11 cellular contexts compared by ENCODE assay signal in the genomic region with DNA sequence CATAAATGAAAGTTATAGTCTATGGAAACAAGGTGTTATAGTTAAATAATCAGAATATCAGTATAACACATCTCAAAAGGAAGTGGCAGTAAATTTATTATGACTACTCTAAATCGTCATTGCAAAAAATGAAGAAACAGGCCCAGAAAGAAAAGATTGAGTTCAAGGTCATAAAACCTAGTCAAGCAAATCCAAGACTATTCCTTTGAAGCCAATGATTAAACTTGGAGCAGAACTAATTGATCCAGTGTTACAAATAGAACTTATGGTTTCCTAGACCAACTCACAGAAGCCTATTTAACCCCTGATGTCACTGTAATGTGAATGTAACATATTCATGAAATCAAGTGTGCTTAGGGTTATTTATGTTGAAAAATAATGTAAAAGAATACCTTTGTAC. TPM values are rescaled to one million over a fixed set of nuclear protein-coding genes. Genes with fewer than 3 reads are reported as not detected.
DNase-seq lines count a peak whose midpoint lies in the region; ATAC-seq, FAIRE-seq and TF ChIP-seq lines count a peak whose summit lies in the region.
"Had no signal": no experiment of that assay in that cellular context is flagged by ENCODE, and none has a peak within 500 bp of the region (broad histone marks: within the 10 kb centered on the region; RNA-seq: fewer than 3 reads in every experiment).

No MANE protein-coding gene starts in this region.

- no peaks in the 10 kb centered on the region for H3K9me3 ChIP-seq in OCI-LY1 (ENCODE audit: low read length)
- H3K9me3 ChIP-seq in endodermal cell (ENCODE audit: control insufficient read depth, low read length), result no peaks in the 10 kb centered on the region
- no peaks in the 10 kb centered on the region for H3K9me3 ChIP-seq in pancreas

- H3K4me1 ChIP-seq in OCI-LY1 (ENCODE audit: insufficient read depth, low read length, severe bottlenecking), result peaks cover 27% of the 10 kb centered on the region
- H3K4me1 ChIP-seq in endodermal cell (ENCODE audit: control insufficient read depth, insufficient read depth, low read length), result no peaks in the 10 kb centered on the region
- H3K4me1 ChIP-seq in pancreas, result peaks cover 0 to 13% (median 4%) of the 10 kb centered on the region in 3 donors

- H3K4me3 ChIP-seq in GM06990 (replicated peaks; ENCODE audit: low read depth, low read length) (peak overlapping the region; percentile 88; the same call in 1 of the 2 replicates), OCI-LY1 (ENCODE audit: low read depth, low read length, poor library complexity, severe bottlenecking) (peak overlapping the region; percentile 91), endodermal cell (ENCODE audit: low read length) (peak overlapping the region; percentile 89), pancreas (no peak overlapping the region)

- no peaks in the 10 kb centered on the region for H3K9me2 ChIP-seq in OCI-LY1 (ENCODE audit: low read depth, low read length)

- H3K27me3 ChIP-seq in GM06990 (replicated peaks; ENCODE audit: control insufficient read depth, insufficient read depth, low read length) (no peaks in the 10 kb centered on the region), OCI-LY1 (ENCODE audit: insufficient read depth, low read length) (no peaks in the 10 kb centered on the region), endodermal cell (ENCODE audit: control insufficient read depth, insufficient read depth, low read length, poor library complexity, severe bottlenecking) (no peaks in the 10 kb centered on the region), pancreas (no peaks in the 10 kb centered on the region)

- ATAC-seq in pancreas (no peak), GM21390 (IDR thresholded peaks at IDR 0.05; ENCODE audit: unreplicated experiment) (no peak), HG02763 (IDR thresholded peaks at IDR 0.05; ENCODE audit: unreplicated experiment) (no peak)
- ATAC-seq: left ventricle myocardium superior had no signal

- peaks cover 2% of the 10 kb centered on the region for H3K27me3 Mint-ChIP-seq in endodermal cell (ENCODE audit: insufficient read depth)

- H3K9me3 Mint-ChIP-seq in endodermal cell, result peaks cover 36% of the 10 kb centered on the region

- peaks cover 12% of the 10 kb centered on the region for H3K36me3 Mint-ChIP-seq in endodermal cell (ENCODE audit: low read depth)

- no peak overlapping the region for H2AFZ ChIP-seq in OCI-LY1 (ENCODE audit: low read length)

- TF ChIP-seq CTCF in GM06990 (IDR thresholded peaks at IDR 0.05; ENCODE audit: insufficient read depth, low read length, poor library complexity, severe bottlenecking), result no peak
- TF ChIP-seq CTCF in OCI-LY1 (IDR thresholded peaks at IDR 0.05; ENCODE audit: low read length), result no peak
- TF ChIP-seq CTCF in endodermal cell (conservative IDR thresholded peaks at IDR 0.05), result no peak
- no peak for TF ChIP-seq CTCF in pancreas (IDR thresholded peaks at IDR 0.05)

- DNase-seq in GM06990 (ENCODE audit: extremely low read depth, insufficient read length) (no peak), endodermal cell (no peak), pancreas (no peak), UCSD-AML1 (lab: John Stamatoyannopoulos, UW; ENCODE audit: unreplicated experiment) (no peak)
- DNase-seq: left ventricle myocardium superior, NCI-H345, WERI-Rb-1 had no signal

- no peaks in the 10 kb centered on the region for H4K20me1 ChIP-seq in OCI-LY1 (ENCODE audit: insufficient read depth, low read length)

- WGBS in endodermal cell (ENCODE audit: insufficient coverage in 1 of 2, insufficient read length in 1 of 2), 2 experiments, result 100% methylated on average over 1 of the region's 1 CpG
- WGBS in pancreas, 2 donors, result 0 to 14% methylated on average over 1 of the region's 1 CpG

- H3K79me2 ChIP-seq in OCI-LY1 (ENCODE audit: insufficient read depth, low read length), result peaks cover 14% of the 10 kb centered on the region

- H3K27ac ChIP-seq in OCI-LY1 (ENCODE audit: low read depth, low read length, poor library complexity, severe bottlenecking), result no peak overlapping the region
- no peak overlapping the region for H3K27ac ChIP-seq in endodermal cell (ENCODE audit: low read depth, low read length)
- H3K27ac ChIP-seq in pancreas, result no peak overlapping the region
- H3K27ac ChIP-seq: WERI-Rb-1 had no signal

- peaks cover 13% of the 10 kb centered on the region for H3K4me1 Mint-ChIP-seq in endodermal cell

- FAIRE-seq in pancreas (lab: Jason Lieb, UNC), result peak; percentile 59
- FAIRE-seq: colon had no signal

- H3K9ac ChIP-seq in OCI-LY1 (ENCODE audit: low read length) (peak overlapping the region; percentile 91; the same call in 1 of the 2 replicates), endodermal cell (ENCODE audit: extremely low read depth, low read length, poor library complexity, severe bottlenecking) (no peak overlapping the region)

- no peaks in the 10 kb centered on the region; the same call in 1 of the 2 replicates for H3K36me3 ChIP-seq in GM06990 (ENCODE audit: control insufficient read depth, insufficient read depth, low read length)
- no peaks in the 10 kb centered on the region for H3K36me3 ChIP-seq in OCI-LY1 (ENCODE audit: insufficient read depth, low read length)
- peaks cover 7% of the 10 kb centered on the region for H3K36me3 ChIP-seq in endodermal cell (ENCODE audit: control insufficient read depth, insufficient read depth, low read length)
- no peaks in the 10 kb centered on the region for H3K36me3 ChIP-seq in pancreas
- H3K36me3 ChIP-seq: WERI-Rb-1 had no signal

- intact Hi-C loops in pancreas (cut with DNase I), result no loop called here

- no peaks in the 10 kb centered on the region for H3F3A ChIP-seq in OCI-LY1 (ENCODE audit: insufficient read depth, low read length)

- no peak overlapping the region for H3K27ac Mint-ChIP-seq in endodermal cell

- peak overlapping the region; percentile 71 for H3K4me3 Mint-ChIP-seq in endodermal cell

- H3K4me2 ChIP-seq in OCI-LY1 (ENCODE audit: low read length), result peak overlapping the region; percentile 84

RNA-seq across cellular contexts. Expression of a gene that starts 1.9 kb away (rescaled TPM):
- 10 to 100 TPM; 18.5 to 22.0 TPM for total RNA-seq in endodermal cell
- 14.9 TPM for polyA plus RNA-seq in endodermal cell (2013, experiment 1 of 2)
- polyA plus RNA-seq in endodermal cell (2013, experiment 2 of 2), result 15.2 TPM
- total RNA-seq in pancreas, result 10 to 100 TPM in 4 of 6 donors, 1 to 10 TPM in 2; 7.7 to 14.4 (median 11.3) TPM
- polyA plus RNA-seq in pancreas, result 1 to 10 TPM; 6.8 to 9.9 TPM

RNA-seq across cellular contexts. Expression of a gene that starts 11.3 kb away (rescaled TPM):
- total RNA-seq in endodermal cell (1 to 10 TPM; 2.0 to 4.4 TPM), pancreas (1 to 10 TPM; 3.0 to 5.7 (median 4.0) TPM)
- polyA plus RNA-seq in endodermal cell (2013, experiment 1 of 2), result 5.8 TPM
- polyA plus RNA-seq in endodermal cell (2013, experiment 2 of 2), result 5.3 TPM
- polyA plus RNA-seq in pancreas, result 1 to 10 TPM; 3.7 to 5.8 TPM

RNA-seq across cellular contexts. Expression of a gene that starts 55.8 kb away (rescaled TPM):
- total RNA-seq in endodermal cell (1 to 10 TPM; 2.3 TPM), pancreas (1 to 10 TPM in 2 of 6 donors, under 1 TPM in 4; 0.05 to 1.5 (median 0.27) TPM)
- 9.9 TPM for polyA plus RNA-seq in endodermal cell (2013, experiment 1 of 2)
- 7.9 TPM for polyA plus RNA-seq in endodermal cell (2013, experiment 2 of 2)
- 1 to 10 TPM; 1.2 to 6.2 TPM for polyA plus RNA-seq in pancreas

Comparison
In these comparisons a context has a peak if more than half of its experiments do, and no peak if none do; other contexts are left out.
1. H3K4me3 ChIP-seq: peak in GM06990 (single experiment), OCI-LY1 (single experiment) and endodermal cell (single experiment); none in pancreas (0 of 4).